Comparison of ENCODE assay signal across 20 cellular contexts in the genomic region with DNA sequence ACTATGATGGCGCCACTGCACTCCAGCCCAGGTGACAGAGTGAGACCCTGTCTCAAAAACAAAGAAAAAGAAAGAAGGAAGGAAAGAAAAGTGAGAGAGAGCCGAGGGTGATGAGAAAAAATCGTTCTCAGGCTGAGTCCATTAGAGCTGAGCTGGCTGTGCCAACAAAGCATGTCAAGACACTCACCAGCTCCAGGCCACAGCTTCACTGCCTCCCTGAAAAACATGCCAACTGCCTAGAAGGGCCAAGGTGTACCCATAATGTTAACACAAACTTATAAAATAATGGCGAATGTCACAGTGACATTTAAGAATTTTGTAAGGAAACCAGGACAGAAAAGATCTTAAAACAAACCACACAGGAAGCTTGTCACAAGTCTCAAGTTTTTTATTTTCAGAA. TPM values are rescaled to one million over a fixed set of nuclear protein-coding genes. Genes with fewer than 3 reads are reported as not detected.
A peak's percentile ranks its signal among the peaks of the same experiment; 100 is the strongest.
DNase-seq lines count a peak whose midpoint lies in the region; ATAC-seq and TF ChIP-seq lines count a peak whose summit lies in the region.
"Had no signal": no experiment of that assay in that cellular context is flagged by ENCODE, and none has a peak within 500 bp of the region (broad histone marks: within the 10 kb centered on the region; RNA-seq: fewer than 3 reads in every experiment).

No MANE protein-coding gene starts in this region.

- no peak for TF ChIP-seq CTCF in activated CD8-positive, alpha-beta T cell treated with anti-CD3 and anti-CD28 coated beads for 36 hours (IDR thresholded peaks at IDR 0.05)

- H3K27me3 ChIP-seq in BLaER1 treated with 17β-estradiol and CSF1 and Interleukin-3, amounts not matched to agents 10 nM and 100 nM, result peaks cover 0 to 4% (median 0%) of the 10 kb centered on the region in 11 experiments; a peak in 1 of 22 replicates
- no peaks in the 10 kb centered on the region for H3K27me3 ChIP-seq in CD4-positive, alpha-beta memory T cell (ENCODE audit: insufficient read depth, low read length)
- H3K27me3 ChIP-seq: BE2C had no signal

- peaks cover 0 to 4% of the 10 kb centered on the region in 2 donors for H3K27me3 Mint-ChIP-seq in CD4-positive, alpha-beta memory T cell
- H3K27me3 Mint-ChIP-seq in activated CD8-positive, alpha-beta T cell treated with anti-CD3 and anti-CD28 coated beads for 36 hours, result no peaks in the 10 kb centered on the region
- H3K27me3 Mint-ChIP-seq in immature natural killer cell (ENCODE audit: low read depth in 3 of 3), result peaks cover 3 to 10% (median 7%) of the 10 kb centered on the region in 3 donors

- POLR2A ChIA-PET in CD4-positive, alpha-beta memory T cell (lab: Charles Lee; ENCODE audit: partially characterized antibody), result interaction anchor here (0.7 to 5.6 kb wide), 4 partner anchors 9 to 29 kb away, joined by 3 to 68 read pairs (median 11); a partner anchor contains a TSS
- POLR2A ChIA-PET in activated CD8-positive, alpha-beta T cell treated with anti-CD3 and anti-CD28 coated beads for 36 hours (lab: Charles Lee), result interaction anchor here (0.8 to 1.8 kb wide), 4 partner anchors 9 to 43 kb away, joined by 3 to 5 read pairs (median 4); a partner anchor contains a TSS

- H3K4me1 Mint-ChIP-seq in CD4-positive, alpha-beta memory T cell, result peaks cover 53 to 70% (median 61%) of the 10 kb centered on the region in 4 donors
- H3K4me1 Mint-ChIP-seq in activated CD8-positive, alpha-beta T cell treated with anti-CD3 and anti-CD28 coated beads for 36 hours (ENCODE audit: low read depth), result peaks cover 53% of the 10 kb centered on the region
- H3K4me1 Mint-ChIP-seq in immature natural killer cell, result peaks cover 45 to 50% of the 10 kb centered on the region in 2 donors

- peak overlapping the region; percentile 29 to 88 (median 76) for H3K4me3 Mint-ChIP-seq in CD4-positive, alpha-beta memory T cell
- H3K4me3 Mint-ChIP-seq in activated CD8-positive, alpha-beta T cell treated with anti-CD3 and anti-CD28 coated beads for 36 hours, result peak overlapping the region; percentile 0
- H3K4me3 Mint-ChIP-seq in immature natural killer cell, result peak overlapping the region; percentile 51 to 78 (median 69)
- H3K4me3 Mint-ChIP-seq: HFFc6 had no signal

- H3K4me2 ChIP-seq in BLaER1 treated with 17β-estradiol and CSF1 and Interleukin-3, amounts not matched to agents 10 nM and 100 nM, result peak overlapping the region; percentile 88 to 100 (median 95)

- H3K9me3 ChIP-seq in BLaER1 treated with 17β-estradiol and CSF1 and Interleukin-3, amounts not matched to agents 10 nM and 100 nM (replicated peaks in 1 of 11), result no peaks in the 10 kb centered on the region
- no peaks in the 10 kb centered on the region for H3K9me3 ChIP-seq in CD4-positive, alpha-beta memory T cell (ENCODE audit: control insufficient read depth in 1 of 2, low read length in 2 of 2)
- H3K9me3 ChIP-seq: BE2C, thoracic aorta had no signal

- peak overlapping the region; percentile 71 to 99 (median 89); a peak in 21 of 22 replicates for H3K27ac ChIP-seq in BLaER1 treated with 17β-estradiol and CSF1 and Interleukin-3, amounts not matched to agents 10 nM and 100 nM
- peak overlapping the region; percentile 36 for H3K27ac ChIP-seq in CD4-positive, alpha-beta memory T cell (ENCODE audit: low read depth, low read length)
- H3K27ac ChIP-seq: thoracic aorta had no signal

- intact Hi-C loops in CD4-positive, alpha-beta memory T cell (cut with micrococcal nuclease), result loop anchor here (2.0 kb wide), 1 partner anchor 17 kb away; no protein-coding TSS in a partner anchor
- intact Hi-C loops in activated CD8-positive, alpha-beta T cell treated with anti-CD3 and anti-CD28 coated beads for 36 hours (cut with micrococcal nuclease), result no loop called here

- H3K27ac Mint-ChIP-seq in CD4-positive, alpha-beta memory T cell, result peak overlapping the region; percentile 65 to 95 (median 86)
- peak overlapping the region; percentile 86 for H3K27ac Mint-ChIP-seq in activated CD8-positive, alpha-beta T cell treated with anti-CD3 and anti-CD28 coated beads for 36 hours
- H3K27ac Mint-ChIP-seq in immature natural killer cell, result peak overlapping the region in 5 of 6 donors; percentile 18 to 65 (median 34)
- H3K27ac Mint-ChIP-seq: HFFc6 had no signal

- peaks cover 0 to 60% (median 40%) of the 10 kb centered on the region in 11 experiments; a peak in 16 of 22 replicates for H3K36me3 ChIP-seq in BLaER1 treated with 17β-estradiol and CSF1 and Interleukin-3, amounts not matched to agents 10 nM and 100 nM
- no peaks in the 10 kb centered on the region for H3K36me3 ChIP-seq in CD4-positive, alpha-beta memory T cell (ENCODE audit: insufficient read depth, low read length)
- H3K36me3 ChIP-seq: BE2C, thoracic aorta had no signal

- H4K20me1 ChIP-seq in BLaER1 treated with 17β-estradiol and CSF1 and Interleukin-3, amounts not matched to agents 10 nM and 100 nM, result peaks cover 6 to 66% (median 16%) of the 10 kb centered on the region in 11 experiments; a peak in 16 of 22 replicates

- H3K36me3 Mint-ChIP-seq in CD4-positive, alpha-beta memory T cell, result peaks cover 3 to 6% of the 10 kb centered on the region in 2 donors
- H3K36me3 Mint-ChIP-seq in activated CD8-positive, alpha-beta T cell treated with anti-CD3 and anti-CD28 coated beads for 36 hours (ENCODE audit: low read depth), result no peaks in the 10 kb centered on the region
- H3K36me3 Mint-ChIP-seq in immature natural killer cell, result peaks cover 0 to 8% (median 0%) of the 10 kb centered on the region in 3 donors

- H3K4me3 ChIP-seq in BLaER1 treated with 17β-estradiol and CSF1 and Interleukin-3, amounts not matched to agents 10 nM and 100 nM, result peak overlapping the region in 5 of 10 experiments; percentile 3 to 96 (median 82); a peak in 4 of 20 replicates
- H3K4me3 ChIP-seq in CD4-positive, alpha-beta memory T cell (ENCODE audit: low read length in 2 of 2), result no peak overlapping the region
- H3K4me3 ChIP-seq: thoracic aorta had no signal

- peak overlapping the region; percentile 57 to 92 (median 82); a peak in 21 of 22 replicates for H3K9ac ChIP-seq in BLaER1 treated with 17β-estradiol and CSF1 and Interleukin-3, amounts not matched to agents 10 nM and 100 nM

- ATAC-seq in activated CD8-positive, alpha-beta T cell treated with anti-CD3 and anti-CD28 coated beads for 36 hours, result no peak
- ATAC-seq: HepG2, left cardiac atrium, sciatic nerve had no signal

- peaks cover 89 to 96% (median 94%) of the 10 kb centered on the region in 10 experiments for H3K4me1 ChIP-seq in BLaER1 treated with 17β-estradiol and CSF1 and Interleukin-3, amounts not matched to agents 10 nM and 100 nM
- peaks cover 56% of the 10 kb centered on the region for H3K4me1 ChIP-seq in CD4-positive, alpha-beta memory T cell (ENCODE audit: insufficient read depth, low read length)
- H3K4me1 ChIP-seq: BE2C had no signal

- H3K9me3 Mint-ChIP-seq in CD4-positive, alpha-beta memory T cell, result no peaks in the 10 kb centered on the region
- no peaks in the 10 kb centered on the region for H3K9me3 Mint-ChIP-seq in activated CD8-positive, alpha-beta T cell treated with anti-CD3 and anti-CD28 coated beads for 36 hours
- peaks cover 0 to 1% (median 0%) of the 10 kb centered on the region in 6 donors for H3K9me3 Mint-ChIP-seq in immature natural killer cell
- H3K9me3 Mint-ChIP-seq: HFFc6 had no signal

- CTCF ChIA-PET in CD4-positive, alpha-beta memory T cell (lab: Charles Lee; ENCODE audit: partially characterized antibody), result interaction anchor here (1.0 to 3.4 kb wide), 7 partner anchors 8 to 56 kb away, joined by 3 to 15 read pairs (median 4); no protein-coding TSS in a partner anchor
- CTCF ChIA-PET in activated CD8-positive, alpha-beta T cell treated with anti-CD3 and anti-CD28 coated beads for 36 hours (lab: Charles Lee), result interaction anchor here (0.9 to 4.2 kb wide), 4 partner anchors 9 to 56 kb away, joined by 3 to 18 read pairs (median 8); no protein-coding TSS in a partner anchor

- DNase-seq in CD4-positive, alpha-beta memory T cell, result no peak
- no peak for DNase-seq in activated CD8-positive, alpha-beta T cell treated with anti-CD3 and anti-CD28 coated beads for 36 hours
- DNase-seq in immature natural killer cell (no peak), COLO668 (lab: John Stamatoyannopoulos, UW; ENCODE audit: unreplicated experiment) (no peak), mucosa of gallbladder (ENCODE audit: low spot score) (no peak), GM19240 (ENCODE audit: insufficient read length, low spot score) (no peak)
- DNase-seq: BE2C; DMS79; foreskin fibroblast; HFFc6; left cardiac atrium; NCI-H2081 treated with DMSO at 0.1 percent for 48 hours; NCI-H510A treated with DMSO at 0.1 percent for 48 hours; SHP77; stimulated activated CD4-positive, alpha-beta T cell treated with anti-CD3 and anti-CD28 coated beads, Interleukin-1b, Interleukin-23, amount 100 ng/mL, for 48 hours had no signal

RNA-seq across cellular contexts. Expression of a gene that starts 5.2 kb away (rescaled TPM):
- total RNA-seq in CD4-positive, alpha-beta memory T cell, result under 1 TPM in 1 of 2 experiments, not detected in 1; 0.12 TPM
- not detected for polyA plus RNA-seq in CD4-positive, alpha-beta memory T cell
- total RNA-seq in activated CD8-positive, alpha-beta T cell treated with anti-CD3 and anti-CD28 coated beads for 36 hours, result under 1 TPM; 0.13 to 0.14 TPM
- not detected for polyA plus RNA-seq in immature natural killer cell
- 1.7 TPM for total RNA-seq in mucosa of gallbladder
- total RNA-seq: HepG2, osteoblast had no signal
- polyA plus RNA-seq: HepG2 had no signal

RNA-seq across cellular contexts. Expression of a gene that starts 31.1 kb away (rescaled TPM):
- total RNA-seq in CD4-positive, alpha-beta memory T cell, result 10 to 100 TPM; 71.6 to 77.2 TPM
- polyA plus RNA-seq in CD4-positive, alpha-beta memory T cell, result 10 to 100 TPM; 19.8 to 39.9 TPM
- 10 to 100 TPM; 14.0 to 14.2 TPM for total RNA-seq in activated CD8-positive, alpha-beta T cell treated with anti-CD3 and anti-CD28 coated beads for 36 hours
- polyA plus RNA-seq in immature natural killer cell, result 10 to 100 TPM; 12.8 to 21.0 (median 14.6) TPM
- total RNA-seq in mucosa of gallbladder, result 27.2 TPM

RNA-seq across cellular contexts. Expression of a gene that starts 43.1 kb away (rescaled TPM):
- 10 to 100 TPM; 23.1 to 23.3 TPM for total RNA-seq in CD4-positive, alpha-beta memory T cell
- 10 to 100 TPM; 51.6 to 86.7 TPM for polyA plus RNA-seq in CD4-positive, alpha-beta memory T cell
- total RNA-seq in activated CD8-positive, alpha-beta T cell treated with anti-CD3 and anti-CD28 coated beads for 36 hours, result 10 to 100 TPM; 68.1 to 71.4 TPM
- 10 to 100 TPM; 47.0 to 67.7 (median 47.3) TPM for polyA plus RNA-seq in immature natural killer cell
- 31.7 TPM for total RNA-seq in mucosa of gallbladder
- total RNA-seq: HepG2 had no signal
- polyA plus RNA-seq: HepG2 had no signal

Comparison
In these comparisons a context has a peak if more than half of its experiments do, and no peak if none do; other contexts are left out.
1. H3K27ac Mint-ChIP-seq: peak in every context shown above with its lines; median percentile 86 in CD4-positive, alpha-beta memory T cell; 86 in activated CD8-positive, alpha-beta T cell treated with anti-CD3 and anti-CD28 coated beads for 36 hours; 34 in immature natural killer cell.
2. H3K4me3 Mint-ChIP-seq: peak in every context shown above with its lines; median percentile 76 in CD4-positive, alpha-beta memory T cell; 69 in immature natural killer cell; 0 in activated CD8-positive, alpha-beta T cell treated with anti-CD3 and anti-CD28 coated beads for 36 hours.